In the genomic region with DNA sequence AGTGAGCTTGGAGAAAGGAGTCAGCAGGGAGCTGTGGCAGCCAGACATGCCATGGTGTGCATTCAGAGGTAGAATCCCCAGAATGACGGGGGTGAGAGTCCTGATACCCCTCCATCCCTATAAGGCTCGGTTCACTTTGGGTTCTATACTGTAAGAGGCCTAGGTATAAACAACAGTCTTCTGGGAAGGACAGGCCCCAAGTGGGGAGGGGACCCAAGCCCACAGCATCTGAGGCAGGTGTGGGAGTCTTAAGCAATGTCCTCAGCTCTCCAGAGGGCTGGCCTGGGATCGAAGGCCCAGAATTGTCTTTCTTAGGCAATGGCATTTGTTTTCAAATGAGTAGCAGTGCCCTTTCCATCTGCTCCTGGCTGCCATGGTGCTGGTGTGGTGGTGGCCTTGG, we compare ENCODE assay signal across 24 cellular contexts.
"Had no signal": no experiment of that assay in that cellular context is flagged by ENCODE, and none has a peak within 500 bp of the region (broad histone marks: within the 10 kb centered on the region; RNA-seq: fewer than 3 reads in every experiment).

No MANE protein-coding gene starts in this region.

- H3K4me1 ChIP-seq: neural progenitor cell, pancreas, prostate gland, right lobe of liver, sigmoid colon, stomach, thyroid gland, upper lobe of left lung, vagina had no signal

- H3K4me2 ChIP-seq: neural progenitor cell had no signal

- H3K27ac ChIP-seq: neural progenitor cell, pancreas, prostate gland, right lobe of liver, sigmoid colon, stomach, thoracic aorta, thyroid gland, tibial nerve, upper lobe of left lung, vagina had no signal

- H3K9me3 ChIP-seq: pancreas, prostate gland, right lobe of liver, sigmoid colon, stomach, thoracic aorta, thyroid gland, tibial nerve, upper lobe of left lung, vagina had no signal

- H3K4me3 ChIP-seq: neural progenitor cell, pancreas, prostate gland, right lobe of liver, sigmoid colon, stomach, thoracic aorta, thyroid gland, tibial nerve, upper lobe of left lung, vagina had no signal

- ATAC-seq: natural killer cell; pancreas; right cardiac atrium; right lobe of liver; stimulated activated effector memory CD8-positive, alpha-beta T cell treated with anti-CD3 and anti-CD28 coated beads, Interleukin-12 subunit alpha, Interleukin-12 subunit beta, amount 100 ng/mL, for 72 hours; stimulated activated naive B cell treated with anti-CD40 and anti-IgM and Interleukin-4, amounts not matched to agents 10 μg/mL and 1 μg/mL and 100 μg/mL, for 72 hours had no signal

- H3K27me3 ChIP-seq: neural progenitor cell, pancreas, right lobe of liver, sigmoid colon, stomach, thyroid gland, tibial nerve, upper lobe of left lung, vagina had no signal

- H3K36me3 ChIP-seq: neural progenitor cell, pancreas, prostate gland, right lobe of liver, sigmoid colon, stomach, thoracic aorta, thyroid gland, tibial nerve, upper lobe of left lung, vagina had no signal

- DNase-seq: natural killer cell; occipital lobe; pancreas; retina; right cardiac atrium; right lobe of liver; sigmoid colon; small intestine; stimulated activated CD4-positive, alpha-beta T cell treated with anti-CD3 and anti-CD28 coated beads, Interleukin-15, amount 100 ng/mL, for 24 hours; stimulated activated CD4-positive, alpha-beta T cell treated with anti-CD3 and anti-CD28 coated beads, Interleukin-2, amount 100 ng/mL, for 24 hours; stimulated activated CD4-positive, alpha-beta T cell treated with anti-CD3 and anti-CD28 coated beads, Interleukin-2, amount 100 ng/mL, for 48 hours; stimulated activated CD4-positive, alpha-beta T cell treated with anti-CD3 and anti-CD28 coated beads, Interleukin-4, amount 100 ng/mL, for 24 hours; stimulated activated naive B cell treated with anti-CD40 and anti-IgM and Interleukin-4, amounts not matched to agents 10 μg/mL and 1 μg/mL and 100 μg/mL, for 72 hours; stimulated activated naive CD4-positive, alpha-beta T cell treated with Interleukin-2 at 50 U/mL for 16 hours; stomach; thyroid gland; trophoblast cell; upper lobe of left lung had no signal

- H3K9ac ChIP-seq: neural progenitor cell had no signal
